19 cellular contexts compared by ENCODE assay signal in genomic region chr1:118692143-118692542, GRCh38.
DNase-seq lines count a peak whose midpoint lies in the region; ATAC-seq and TF ChIP-seq lines count a peak whose summit lies in the region.
"Had no signal": no experiment of that assay in that cellular context is flagged by ENCODE, and none has a peak within 500 bp of the region (broad histone marks: within the 10 kb centered on the region; RNA-seq: fewer than 3 reads in every experiment).

No MANE protein-coding gene starts in this region.

- H3K9me3 ChIP-seq in PC-9 (ENCODE audit: insufficient read depth, low read depth): no peaks in the 10 kb centered on the region

- no TSS peak for BruUV-seq in PC-9 (replicated peaks; lab: Mats Ljungman, UMichigan)

- H3K4me3 ChIP-seq in PC-9: no peak overlapping the region
- H3K4me3 ChIP-seq in fibroblast of mammary gland (ENCODE audit: control insufficient read depth, low read depth, low read length): no peak overlapping the region
- H3K4me3 ChIP-seq: GM23248 had no signal

- H3K4me1 ChIP-seq in PC-9 (replicated peaks; ENCODE audit: insufficient read depth): no peaks in the 10 kb centered on the region

- H3K9me2 ChIP-seq in PC-9 (ENCODE audit: insufficient read depth): no peaks in the 10 kb centered on the region

- ATAC-seq in GM21367 (IDR thresholded peaks at IDR 0.05; ENCODE audit: unreplicated experiment): no peak
- no peak for ATAC-seq in GM18517 (IDR thresholded peaks at IDR 0.05; ENCODE audit: unreplicated experiment)

- H3F3A ChIP-seq in PC-9 (ENCODE audit: insufficient read depth, low read depth): no peaks in the 10 kb centered on the region

- no peaks in the 10 kb centered on the region for H3K36me3 ChIP-seq in PC-9 (ENCODE audit: low read depth)

- DNase-seq in NCI-H2029 (lab: John Stamatoyannopoulos, UW) (peak; percentile 3), NCI-H2029 treated with DMSO at 0.1 percent for 48 hours (lab: John Stamatoyannopoulos, UW) (no peak), Daoy (ENCODE audit: low read depth) (peak; percentile 23), PC-9 (no peak), fibroblast of mammary gland (ENCODE audit: low read depth) (peak; percentile 1), COR-L47 (lab: John Stamatoyannopoulos, UW) (no peak)
- DNase-seq: CD4-positive, alpha-beta T cell; DND-41; GM23248; HCEC 1CT; NCI-H1105 treated with DMSO at 0.1 percent for 48 hours; NCI-H1694 treated with DMSO at 0.1 percent for 48 hours; NCI-H2227 treated with DMSO at 0.1 percent for 48 hours; NCI-H510A treated with DMSO at 0.1 percent for 48 hours; NCI-H82; SHP77; T-helper 1 cell had no signal

- H2AFZ ChIP-seq in PC-9: no peak overlapping the region
- H2AFZ ChIP-seq: GM23248 had no signal

- intact Hi-C loops in PC-9 (cut with micrococcal nuclease; ENCODE audit: unreplicated experiment): no loop called here

- H4K20me1 ChIP-seq in PC-9 (ENCODE audit: insufficient read depth): no peaks in the 10 kb centered on the region

- TF ChIP-seq CTCF in PC-9 (conservative IDR thresholded peaks at IDR 0.05): no peak
- no peak for TF ChIP-seq CTCF in fibroblast of mammary gland (conservative IDR thresholded peaks at IDR 0.05; ENCODE audit: control insufficient read depth, insufficient read depth, low read depth, low read length)

- POLR2A ChIA-PET in PC-9 (lab: Charles Lee; ENCODE audit: unreplicated experiment): no interaction called here

- H3K27me3 ChIP-seq in PC-9 (ENCODE audit: insufficient read depth, low read depth): peaks cover 8% of the 10 kb centered on the region; the same call in 1 of the 2 replicates

- no peak overlapping the region for H3K27ac ChIP-seq in PC-9
- H3K27ac ChIP-seq: GM23248 had no signal

- CTCF ChIA-PET in PC-9 (lab: Charles Lee): no interaction called here

- no peaks in the 10 kb centered on the region for H3K79me2 ChIP-seq in PC-9 (ENCODE audit: low read depth)

- peak overlapping the region; percentile 30; the same call in 1 of the 2 replicates for H3K4me2 ChIP-seq in PC-9

Comparison
In these comparisons a context has a peak if more than half of its experiments do, and no peak if none do; other contexts are left out.
1. DNase-seq: peak in NCI-H2029 (single experiment), Daoy (single experiment) and fibroblast of mammary gland (single experiment); none in NCI-H2029 treated with DMSO at 0.1 percent for 48 hours (single experiment), PC-9 (0 of 2) and COR-L47 (single experiment).